15 cellular contexts compared by ENCODE assay signal in genomic region chr2:26735096-26735495, GRCh38. TPM values are rescaled to one million over a fixed set of nuclear protein-coding genes. Genes with fewer than 3 reads are reported as not detected.
A peak's percentile ranks its signal among the peaks of the same experiment; 100 is the strongest.
DNase-seq lines count a peak whose midpoint lies in the region; ATAC-seq and TF ChIP-seq lines count a peak whose summit lies in the region.
"Had no signal": no experiment of that assay in that cellular context is flagged by ENCODE, and none has a peak within 500 bp of the region (broad histone marks: within the 10 kb centered on the region; RNA-seq: fewer than 3 reads in every experiment).

No MANE protein-coding gene starts in this region.

- no peak for TF ChIP-seq POLR2A in IMR-90 (IDR thresholded peaks at IDR 0.05; ENCODE audit: low read depth, low read length)

- no peak overlapping the region for H4K5ac ChIP-seq in IMR-90 (ENCODE audit: low read depth, low read length)

- H2BK120ac ChIP-seq in IMR-90 (ENCODE audit: low read depth, low read length): no peak overlapping the region

- BruUV-seq in IMR-90 (replicated peaks; lab: Mats Ljungman, UMichigan): no TSS peak

- no peak overlapping the region for H3K14ac ChIP-seq in IMR-90 (replicated peaks; ENCODE audit: low read depth, low read length)

- H3K4me1 Mint-ChIP-seq in CD14-positive monocyte: no peaks in the 10 kb centered on the region

- WGBS in IMR-90 (ENCODE audit: extremely low coverage in 2 of 2, insufficient read length in 1 of 2), 2 experiments: no CpG with 5 or more reads among the region's 5 CpGs

- no peak overlapping the region for H4K8ac ChIP-seq in IMR-90 (ENCODE audit: low read depth in 2 of 2, low read length in 2 of 2)

- peaks cover 0 to 4% (median 0%) of the 10 kb centered on the region in 7 donors for H3K9me3 Mint-ChIP-seq in CD14-positive monocyte

- H2BK5ac ChIP-seq in IMR-90 (ENCODE audit: low read depth, low read length, poor library complexity, severe bottlenecking): no peak overlapping the region

- no peaks in the 10 kb centered on the region for H3K36me3 Mint-ChIP-seq in CD14-positive monocyte

- intact Hi-C loops in IMR-90 (cut with micrococcal nuclease): no loop called here
- intact Hi-C loops in CD14-positive monocyte (cut with micrococcal nuclease): no loop called here

- H3K4me2 ChIP-seq in IMR-90 (ENCODE audit: low read depth, low read length): no peak overlapping the region
- H3K4me2 ChIP-seq: BLaER1, PC-9 had no signal

- H4K91ac ChIP-seq in IMR-90 (ENCODE audit: insufficient read depth, low read depth, low read length): no peak overlapping the region

- TF ChIP-seq RAD21 in IMR-90 (IDR thresholded peaks at IDR 0.05; ENCODE audit: low read length): no peak

- peaks cover 11 to 26% (median 15%) of the 10 kb centered on the region in 3 donors for H3K27me3 Mint-ChIP-seq in CD14-positive monocyte (ENCODE audit: low read depth in 3 of 3)

- no peak overlapping the region for H3K23ac ChIP-seq in IMR-90 (ENCODE audit: low read depth, low read length)

- H2BK15ac ChIP-seq in IMR-90 (ENCODE audit: low read depth, low read length): no peak overlapping the region

- CTCF ChIA-PET in AG04450 (lab: Charles Lee): interaction anchor here (1.9 to 2.9 kb wide), 2 partner anchors 11 to 129 kb away, joined by 3 to 16 read pairs; no protein-coding TSS in a partner anchor
- CTCF ChIA-PET in IMR-90 (lab: Yijun Ruan, JAX): interaction anchor here (0.7 to 0.8 kb wide), 2 partner anchors 20 to 56 kb away, joined by 3 read pairs; no protein-coding TSS in a partner anchor

- no peaks in the 10 kb centered on the region for H4K20me1 ChIP-seq in IMR-90 (ENCODE audit: insufficient read depth, low read length)
- H4K20me1 ChIP-seq: BLaER1 had no signal

- no peak overlapping the region for H3K9ac ChIP-seq in IMR-90 (ENCODE audit: low read depth, low read length)
- H3K9ac ChIP-seq: BLaER1 had no signal

- no peak overlapping the region for H2AK9ac ChIP-seq in IMR-90 (replicated peaks; ENCODE audit: low read depth, low read length, poor library complexity)

- dilution Hi-C loops in IMR-90 (cut with HindIII; ENCODE audit: low sequenced_read_pairs, unreplicated experiment): no loop called here

- no peak overlapping the region for H2BK20ac ChIP-seq in IMR-90 (ENCODE audit: low read depth, low read length)

- no peak overlapping the region for H3K56ac ChIP-seq in IMR-90 (ENCODE audit: extremely low read depth, insufficient read depth, low read length)

- H3K36me3 ChIP-seq in IMR-90 (ENCODE audit: control insufficient read depth, insufficient read depth, low read length): no peaks in the 10 kb centered on the region
- H3K36me3 ChIP-seq: BLaER1, cardiac muscle cell had no signal

- DNase-seq in AG04450 (ENCODE audit: low read depth, low spot score): peak; percentile 74
- DNase-seq in IMR-90: peak; percentile 96
- peak; percentile 92 to 97 for DNase-seq in cardiac fibroblast (ENCODE audit: low read depth in 2 of 2)
- DNase-seq in left lobe of liver (ENCODE audit: low spot score): no peak
- no peak for DNase-seq in activated T-cell treated with anti-CD3 and anti-CD28 coated beads, Interleukin-2, amount 50 U/mL, for 1 hour
- no peak for DNase-seq in CD14-positive monocyte (ENCODE audit: low spot score)
- DNase-seq in NOMO-1 treated with dmso at 0.1 percent for 144 hours (lab: John Stamatoyannopoulos, UW; ENCODE audit: unreplicated experiment): no peak
- DNase-seq: activated CD8-positive, alpha-beta memory T cell treated with anti-CD3 and anti-CD28 coated beads, Interleukin-2, amount 50 U/mL, for 4 hours; NCI-H1436; retina had no signal

- TF ChIP-seq CTCF in AG04450 (IDR thresholded peaks at IDR 0.05; ENCODE audit: low read depth, low read length): no peak
- no peak for TF ChIP-seq CTCF in IMR-90 (conservative IDR thresholded peaks at IDR 0.05; ENCODE audit: low read depth, low read length)
- TF ChIP-seq CTCF in cardiac fibroblast (IDR thresholded peaks at IDR 0.05; ENCODE audit: low read depth, low read length): no peak
- TF ChIP-seq CTCF in CD14-positive monocyte (IDR thresholded peaks at IDR 0.05): no peak

- H3K27ac ChIP-seq in AG04450 (ENCODE audit: low read depth, low read length): no peak overlapping the region
- H3K27ac ChIP-seq in IMR-90 (ENCODE audit: insufficient read depth, low read length): no peak overlapping the region
- H3K27ac ChIP-seq: BLaER1, cardiac muscle cell, PC-9 had no signal

- H3K4me3 ChIP-seq in AG04450 (ENCODE audit: low read depth, low read length): no peak overlapping the region
- no peak overlapping the region for H3K4me3 ChIP-seq in IMR-90 (ENCODE audit: insufficient read depth, low read depth, low read length)
- no peak overlapping the region for H3K4me3 ChIP-seq in cardiac fibroblast (replicated peaks in 1 of 2; ENCODE audit: low read depth in 2 of 2, low read length in 2 of 2)
- H3K4me3 ChIP-seq: BLaER1, cardiac muscle cell, lung, PC-9 had no signal

- POLR2A ChIA-PET in AG04450 (lab: Yijun Ruan, JAX) (interaction anchor here (1.1 kb wide), 1 partner anchor 10 kb away, joined by 3 read pairs; no protein-coding TSS in a partner anchor), IMR-90 (lab: Charles Lee; ENCODE audit: unreplicated experiment) (no interaction called here)

- H3K9me3 ChIP-seq in AG04450 (ENCODE audit: control insufficient read depth, insufficient read depth, low read length): no peaks in the 10 kb centered on the region
- no peaks in the 10 kb centered on the region for H3K9me3 ChIP-seq in IMR-90 (ENCODE audit: control insufficient read depth, insufficient read depth, low read length)
- H3K9me3 ChIP-seq: BLaER1 had no signal

- no peaks in the 10 kb centered on the region for H3K9me1 ChIP-seq in IMR-90 (ENCODE audit: insufficient read depth, low read length)

- H3K27ac Mint-ChIP-seq in CD14-positive monocyte: no peak overlapping the region

- no peak overlapping the region for H3K4me3 Mint-ChIP-seq in CD14-positive monocyte

- in situ Hi-C loops in IMR-90 (cut with MboI; ENCODE audit: low sequenced_read_pairs): no loop called here

- H2AK5ac ChIP-seq in IMR-90 (ENCODE audit: low read depth, low read length): no peak overlapping the region

- no peaks in the 10 kb centered on the region for H3K4me1 ChIP-seq in IMR-90 (ENCODE audit: control insufficient read depth, insufficient read depth, low read length)

- no peak overlapping the region for H3K18ac ChIP-seq in IMR-90 (ENCODE audit: low read depth, low read length)

- H3K4ac ChIP-seq in IMR-90 (ENCODE audit: low read depth, low read length): no peak overlapping the region

- H3K27me3 ChIP-seq in AG04450 (ENCODE audit: control insufficient read depth, insufficient read depth, low read length) (peaks cover 17% of the 10 kb centered on the region), IMR-90 (ENCODE audit: control insufficient read depth, insufficient read depth, low read length) (peaks cover 23% of the 10 kb centered on the region; the same call in 1 of the 2 replicates)
- H3K27me3 ChIP-seq: BLaER1, cardiac muscle cell had no signal

- peak; percentile 93 for ATAC-seq in IMR-90 (ENCODE audit: low read depth)
- ATAC-seq in left lobe of liver: peak; percentile 11
- no peak for ATAC-seq in HG03025 (IDR thresholded peaks at IDR 0.05; ENCODE audit: low FRiP score, unreplicated experiment)

- H3K79me1 ChIP-seq in IMR-90 (ENCODE audit: low read depth in 1 of 2, low read length in 2 of 2): no peaks in the 10 kb centered on the region

- no peak overlapping the region for H2AFZ ChIP-seq in IMR-90 (replicated peaks; ENCODE audit: low read length, poor library complexity)
- H2AFZ ChIP-seq: PC-9 had no signal

TF ChIP-seq in IMR-90, 13 proteins besides CTCF, POLR2A, EP300 and RAD21 (continues in another document):
- TF ChIP-seq CHD1 (IDR thresholded peaks at IDR 0.05; ENCODE audit: low read depth, low read length): no peak
- TF ChIP-seq FOS (IDR thresholded peaks at IDR 0.05; ENCODE audit: low read depth, low read length): peak; percentile 37; the same call in 1 of the 2 replicates
- 0 out of 2 replicates have a peak, but pooled peaks have one; percentile 8 for TF ChIP-seq CEBPB (IDR thresholded peaks at IDR 0.05; ENCODE audit: low read depth, low read length)
- no peak for TF ChIP-seq MXI1 (IDR thresholded peaks at IDR 0.05; ENCODE audit: borderline replicate concordance, low read depth, low read length)
- TF ChIP-seq NFE2L2 (IDR thresholded peaks at IDR 0.05; ENCODE audit: low read depth, low read length): peak; percentile 11; the same call in 1 of the 2 replicates
- TF ChIP-seq MAZ (IDR thresholded peaks at IDR 0.05; ENCODE audit: borderline replicate concordance, low read depth, low read length): peak; percentile 13; the same call in 1 of the 2 replicates
- TF ChIP-seq USF2 (IDR thresholded peaks at IDR 0.05; ENCODE audit: low read depth, low read length): no peak

RNA-seq across cellular contexts. Expression of gene SLC35F6, which starts 29.0 kb away (rescaled TPM):
- 31.4 and 38.8 TPM in 2 replicates for polyA plus RNA-seq in AG04450 (2011; rRNA removed)
- polyA minus RNA-seq in AG04450 (2011; rRNA and poly(A)+ RNA removed): 78.9 and 99.2 TPM in 2 replicates
- 25.6 and 30.6 TPM in 2 replicates for total RNA-seq in IMR-90 (2012; rRNA removed)
- polyA plus RNA-seq in IMR-90 (2012; rRNA removed): 19.1 and 19.4 TPM in 2 replicates
- 12.7 and 22.8 TPM in 2 replicates for polyA plus RNA-seq in IMR-90 (2012; cell fraction: cytosol; rRNA removed)
- 8.7 and 14.4 TPM in 2 replicates for polyA plus RNA-seq in IMR-90 (2012; cell fraction: nucleus; rRNA removed; ENCODE audit: low replicate concordance)
- total RNA-seq in left lobe of liver: 14.4 TPM
- 10 to 100 TPM; 11.3 to 15.1 TPM for polyA plus RNA-seq in CD14-positive monocyte

RNA-seq across cellular contexts. Expression of gene KCNK3, which starts 42.6 kb away (rescaled TPM):
- 0.04 and 0.05 TPM in 2 replicates for polyA plus RNA-seq in AG04450 (2011; rRNA removed)
- not detected in 2 replicates for polyA minus RNA-seq in AG04450 (2011; rRNA and poly(A)+ RNA removed)
- total RNA-seq in IMR-90 (2012; rRNA removed): under 0.01 TPM in 2 replicates
- polyA plus RNA-seq in IMR-90 (2012; rRNA removed): 0.03 and 0.17 TPM in 2 replicates
- polyA plus RNA-seq in IMR-90 (2012; cell fraction: cytosol; rRNA removed): 0.11 TPM in 1 of 2 replicates, not detected in the other
- polyA plus RNA-seq in IMR-90 (2012; cell fraction: nucleus; rRNA removed; ENCODE audit: low replicate concordance): 0.07 TPM in 1 of 2 replicates, not detected in the other
- total RNA-seq in left lobe of liver: 0.43 TPM
- polyA plus RNA-seq in CD14-positive monocyte: not detected
- total RNA-seq: PC-9 had no signal

RNA-seq across cellular contexts. Expression of gene CENPA, which starts 50.8 kb away (rescaled TPM):
- polyA plus RNA-seq in AG04450 (2011; rRNA removed): 6.8 and 9.3 TPM in 2 replicates
- 4.4 and 5.3 TPM in 2 replicates for polyA minus RNA-seq in AG04450 (2011; rRNA and poly(A)+ RNA removed)
- total RNA-seq in IMR-90 (2012; rRNA removed): 7.7 and 10.0 TPM in 2 replicates
- polyA plus RNA-seq in IMR-90 (2012; rRNA removed): 11.9 and 14.9 TPM in 2 replicates
- 5.7 and 6.3 TPM in 2 replicates for polyA plus RNA-seq in IMR-90 (2012; cell fraction: cytosol; rRNA removed)
- polyA plus RNA-seq in IMR-90 (2012; cell fraction: nucleus; rRNA removed; ENCODE audit: low replicate concordance): 4.0 and 4.9 TPM in 2 replicates
- total RNA-seq in left lobe of liver: 0.33 TPM
- not detected for polyA plus RNA-seq in CD14-positive monocyte

Comparison
In these comparisons a context has a peak if more than half of its experiments do, and no peak if none do; other contexts are left out.
1. DNase-seq: peak in AG04450 (single experiment), IMR-90 (single experiment) and cardiac fibroblast (2 of 2); none in left lobe of liver (single experiment), activated T-cell treated with anti-CD3 and anti-CD28 coated beads, Interleukin-2, amount 50 U/mL, for 1 hour (single experiment), CD14-positive monocyte (single experiment) and NOMO-1 treated with dmso at 0.1 percent for 144 hours (single experiment).